Comparison of ENCODE assay signal across 8 cellular contexts in the genomic region with DNA sequence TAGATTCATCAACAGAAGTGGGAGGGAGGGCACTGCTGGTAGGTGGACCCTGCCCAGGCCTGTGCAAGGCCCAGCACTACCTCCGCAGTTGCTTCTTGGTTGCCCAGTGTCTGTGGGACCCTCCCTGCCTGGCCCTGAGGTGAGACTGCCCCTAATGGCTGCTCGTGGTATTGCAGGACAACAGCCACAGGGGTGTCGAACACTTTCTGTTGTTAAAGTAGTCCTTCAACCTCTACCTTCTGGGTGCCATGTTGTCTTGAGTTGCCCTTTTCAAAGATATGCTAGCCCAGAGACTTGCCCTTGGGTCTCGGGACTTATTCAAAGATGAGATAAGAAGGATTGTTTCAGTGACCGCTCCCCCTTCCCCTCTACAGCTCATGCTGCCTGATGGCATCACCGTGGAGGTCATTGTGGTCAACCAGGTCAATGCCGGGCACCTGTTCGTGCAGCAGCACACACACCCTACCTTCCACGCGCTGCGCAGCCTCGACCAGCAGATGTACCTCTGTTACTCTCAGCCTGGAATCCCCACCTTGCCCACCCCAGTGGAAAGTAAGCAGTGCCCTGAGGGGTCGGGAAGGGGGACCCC. TPM values are rescaled to one million over a fixed set of nuclear protein-coding genes. Genes with fewer than 3 reads are reported as not detected.
DNase-seq lines count a peak whose midpoint lies in the region; ATAC-seq and TF ChIP-seq lines count a peak whose summit lies in the region.

No MANE protein-coding gene starts in this region.

- H4K20me1 ChIP-seq in smooth muscle cell (ENCODE audit: low read depth): no peaks in the 10 kb centered on the region

- H2AFZ ChIP-seq in smooth muscle cell (ENCODE audit: low read depth): no peak overlapping the region

- H3K79me2 ChIP-seq in smooth muscle cell (ENCODE audit: low read depth): no peaks in the 10 kb centered on the region

- H3K9ac ChIP-seq in NT2/D1 (ENCODE audit: insufficient read length, low read depth) (no peak overlapping the region), smooth muscle cell (ENCODE audit: low read depth) (no peak overlapping the region)

- peaks cover 2 to 7% of the 10 kb centered on the region in 2 donors for H3K36me3 Mint-ChIP-seq in activated T-cell treated with anti-CD3 and anti-CD28 coated beads, Interleukin-2, amount 50 U/mL, for 72 hours (ENCODE audit: insufficient read depth in 2 of 2)
- H3K36me3 Mint-ChIP-seq in glutamatergic neuron (ENCODE audit: unreplicated experiment): peaks cover 12% of the 10 kb centered on the region

- H3K36me3 ChIP-seq in NT2/D1 (ENCODE audit: insufficient read depth, insufficient read length, low read length) (peaks cover 71% of the 10 kb centered on the region), smooth muscle cell (ENCODE audit: low read depth) (no peaks in the 10 kb centered on the region)

- H3K4me3 Mint-ChIP-seq in activated T-cell treated with anti-CD3 and anti-CD28 coated beads, Interleukin-2, amount 50 U/mL, for 72 hours: no peak overlapping the region
- H3K4me3 Mint-ChIP-seq in glutamatergic neuron (ENCODE audit: unreplicated experiment): no peak overlapping the region

- H3K4me3 ChIP-seq in NT2/D1 (ENCODE audit: insufficient read length, low read depth) (no peak overlapping the region), smooth muscle cell (no peak overlapping the region)

- no peaks in the 10 kb centered on the region for H3K27me3 Mint-ChIP-seq in activated T-cell treated with anti-CD3 and anti-CD28 coated beads, Interleukin-2, amount 50 U/mL, for 72 hours (ENCODE audit: low read depth)
- H3K27me3 Mint-ChIP-seq in glutamatergic neuron (ENCODE audit: unreplicated experiment): peaks cover 3% of the 10 kb centered on the region

- no peak overlapping the region for H3K27ac Mint-ChIP-seq in activated T-cell treated with anti-CD3 and anti-CD28 coated beads, Interleukin-2, amount 50 U/mL, for 72 hours
- H3K27ac Mint-ChIP-seq in glutamatergic neuron (ENCODE audit: unreplicated experiment): no peak overlapping the region

- H3K9me3 Mint-ChIP-seq in activated T-cell treated with anti-CD3 and anti-CD28 coated beads, Interleukin-2, amount 50 U/mL, for 72 hours: no peaks in the 10 kb centered on the region
- no peaks in the 10 kb centered on the region for H3K9me3 Mint-ChIP-seq in glutamatergic neuron (ENCODE audit: unreplicated experiment)

- H3K4me1 Mint-ChIP-seq in activated T-cell treated with anti-CD3 and anti-CD28 coated beads, Interleukin-2, amount 50 U/mL, for 72 hours (ENCODE audit: low read depth): no peaks in the 10 kb centered on the region
- H3K4me1 Mint-ChIP-seq in glutamatergic neuron (ENCODE audit: low read depth, unreplicated experiment): peaks cover 26% of the 10 kb centered on the region

- H3K27ac ChIP-seq in smooth muscle cell (ENCODE audit: low read depth): no peak overlapping the region

- DNase-seq in NCI-H82 (lab: John Stamatoyannopoulos, UW) (peak; percentile 74), NCI-H82 treated with DMSO at 0.1 percent for 48 hours (lab: John Stamatoyannopoulos, UW; ENCODE audit: unreplicated experiment) (no peak), NT2/D1 (ENCODE audit: low read depth, low spot score) (peak; percentile 30), glutamatergic neuron (peak; percentile 82), smooth muscle cell (lab: John Stamatoyannopoulos, UW; ENCODE audit: unreplicated experiment) (no peak), putamen (ENCODE audit: low spot score) (no peak)
- DNase-seq in activated T-cell treated with anti-CD3 and anti-CD28 coated beads, Interleukin-2, amount 50 U/mL, for 72 hours: peak; percentile 65

- H3K4me1 ChIP-seq in NT2/D1 (ENCODE audit: insufficient read depth, insufficient read length): peaks cover 19% of the 10 kb centered on the region
- no peaks in the 10 kb centered on the region for H3K4me1 ChIP-seq in smooth muscle cell (ENCODE audit: low read depth)

- WGBS in smooth muscle cell (ENCODE audit: low lambda C conversion rate): 90% methylated on average over 13 of the region's 13 CpGs

- TF ChIP-seq CTCF in glutamatergic neuron (IDR thresholded peaks at IDR 0.05; ENCODE audit: partially characterized antibody, unreplicated experiment): peak; percentile 90
- peak; percentile 69 for TF ChIP-seq CTCF in smooth muscle cell (IDR thresholded peaks at IDR 0.05; ENCODE audit: borderline replicate concordance, insufficient read depth, poor library complexity, severe bottlenecking)

- H3K4me2 ChIP-seq in smooth muscle cell: no peak overlapping the region

- H3F3A ChIP-seq in smooth muscle cell (ENCODE audit: low read depth): no peaks in the 10 kb centered on the region

- no peaks in the 10 kb centered on the region for H3K9me3 ChIP-seq in NT2/D1 (ENCODE audit: insufficient read depth, low read length)
- no peaks in the 10 kb centered on the region for H3K9me3 ChIP-seq in smooth muscle cell (replicated peaks; ENCODE audit: low read depth)

- peak; percentile 55 to 58 for ATAC-seq in activated T-cell treated with anti-CD3 and anti-CD28 coated beads, Interleukin-2, amount 50 U/mL, for 72 hours (replicated peaks in 1 of 2)
- ATAC-seq in GM18870 (IDR thresholded peaks at IDR 0.05; ENCODE audit: unreplicated experiment): no peak

- H3K27me3 ChIP-seq in NT2/D1 (ENCODE audit: insufficient read depth, insufficient read length) (no peaks in the 10 kb centered on the region), smooth muscle cell (ENCODE audit: low read depth) (no peaks in the 10 kb centered on the region)

RNA-seq across cellular contexts. Expression of a gene that starts 29.1 kb away (rescaled TPM):
- 10 to 100 TPM; 19.6 to 23.1 TPM for total RNA-seq in activated T-cell treated with anti-CD3 and anti-CD28 coated beads, Interleukin-2, amount 50 U/mL, for 72 hours
- total RNA-seq in glutamatergic neuron (ENCODE audit: unreplicated experiment): 35.6 TPM
- total RNA-seq in smooth muscle cell: 3.6 and 6.2 TPM in 2 replicates
- 5.8 and 8.4 TPM in 2 replicates for polyA plus RNA-seq in smooth muscle cell

Comparison
In these comparisons a context has a peak if more than half of its experiments do, and no peak if none do; other contexts are left out.
1. DNase-seq: peak in NCI-H82 (single experiment), NT2/D1 (single experiment), activated T-cell treated with anti-CD3 and anti-CD28 coated beads, Interleukin-2, amount 50 U/mL, for 72 hours (2 of 2) and glutamatergic neuron (single experiment); none in NCI-H82 treated with DMSO at 0.1 percent for 48 hours (single experiment), smooth muscle cell (single experiment) and putamen (single experiment).